ENCODE assay signal across 23 cellular contexts in genomic region chr16:56068816-56069215, GRCh38.
"Had no signal": no experiment of that assay in that cellular context is flagged by ENCODE, and none has a peak within 500 bp of the region (broad histone marks: within the 10 kb centered on the region; RNA-seq: fewer than 3 reads in every experiment).

No MANE protein-coding gene starts in this region.

- H3K36me3 ChIP-seq: SJSA1 had no signal

- H3K4me3 ChIP-seq: SJSA1, SK-N-MC had no signal

- H3K27ac ChIP-seq: SJSA1, SK-N-MC had no signal

- DNase-seq: IMR-90, Karpas-422, KG1, MM.1S, NCI-H1092 treated with DMSO at 0.1 percent for 48 hours, NCI-H1436, NCI-H187, NCI-H2029, NCI-H2081 treated with DMSO at 0.1 percent for 48 hours, NCI-H2171, NCI-H226, NCI-H446, NCI-H510A, NCI-H524 treated with DMSO at 0.1 percent for 48 hours, NCI-H69, NCI-H774, PC-3, Right ventricle myocardium superior, SIG-M5 had no signal

- H3K9me3 ChIP-seq: SJSA1 had no signal

- H3K4me1 ChIP-seq: SJSA1 had no signal

- ATAC-seq: HepG2, Panc1, PC-3 had no signal
